Comparison of ENCODE assay signal across 22 cellular contexts in the genomic region with DNA sequence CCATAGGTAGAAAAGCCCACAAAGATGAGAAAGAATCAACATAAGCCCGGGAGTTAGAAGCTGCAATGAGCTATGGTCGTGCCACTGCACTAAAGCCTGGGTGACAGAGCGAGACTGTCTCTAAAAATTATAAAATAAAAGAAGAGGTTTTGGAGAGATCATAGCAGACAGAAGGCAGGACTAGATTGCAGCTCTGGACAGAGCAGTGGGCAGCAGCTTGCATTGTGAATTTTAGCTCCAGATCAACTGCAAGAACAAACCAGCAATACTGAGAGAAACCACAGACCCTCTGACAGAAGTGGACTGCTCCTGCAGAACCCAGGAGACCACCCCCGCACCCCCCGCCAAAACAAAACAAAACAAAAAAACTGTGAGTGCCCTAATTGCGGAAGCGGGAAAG. TPM values are rescaled to one million over a fixed set of nuclear protein-coding genes. Genes with fewer than 3 reads are reported as not detected.
DNase-seq lines count a peak whose midpoint lies in the region; ATAC-seq and TF ChIP-seq lines count a peak whose summit lies in the region.
"Had no signal": no experiment of that assay in that cellular context is flagged by ENCODE, and none has a peak within 500 bp of the region (broad histone marks: within the 10 kb centered on the region; RNA-seq: fewer than 3 reads in every experiment).

No MANE protein-coding gene starts in this region.

- intact Hi-C loops in Caco-2 (cut with micrococcal nuclease; ENCODE audit: unreplicated experiment) = no loop called here
- intact Hi-C loops in prostate gland (cut with DNase I) = no loop called here

- 77 to 85% methylated on average over 3 to 7 of the region's 7 CpGs for WGBS in endodermal cell (ENCODE audit: insufficient coverage in 1 of 2, insufficient read length in 1 of 2), 2 experiments
- WGBS in prostate gland = 79% methylated on average over 7 of the region's 7 CpGs

- H3K27ac ChIP-seq in HUES48 (ENCODE audit: low read depth, low read length) = peak overlapping the region; percentile 39
- H3K27ac ChIP-seq in endodermal cell (ENCODE audit: low read depth, low read length) = no peak overlapping the region
- H3K27ac ChIP-seq in neural progenitor cell = no peak overlapping the region
- no peak overlapping the region for H3K27ac ChIP-seq in prostate gland
- H3K27ac ChIP-seq: KMS-11, SJCRH30 had no signal

- H3K4me3 ChIP-seq in Caco-2 (ENCODE audit: low read depth, low read length) (no peak overlapping the region), HUES48 (ENCODE audit: low read depth, low read length) (no peak overlapping the region), endodermal cell (ENCODE audit: low read length) (no peak overlapping the region), neural progenitor cell (no peak overlapping the region), prostate gland (no peak overlapping the region)
- H3K4me3 ChIP-seq: SJCRH30 had no signal

- no peak overlapping the region for H3K4me2 ChIP-seq in neural progenitor cell
- H3K4me2 ChIP-seq: KMS-11 had no signal

- no peaks in the 10 kb centered on the region for H4K20me1 ChIP-seq in neural progenitor cell (ENCODE audit: low read depth)

- TF ChIP-seq CTCF in Caco-2 (IDR thresholded peaks at IDR 0.05; ENCODE audit: insufficient read depth in 1 of 2, low read depth in 1 of 2, low read length in 1 of 2, severe bottlenecking in 1 of 2, unreplicated experiment in 1 of 2) (no peak), endodermal cell (conservative IDR thresholded peaks at IDR 0.05) (no peak), neural progenitor cell (IDR thresholded peaks at IDR 0.05) (no peak), prostate gland (IDR thresholded peaks at IDR 0.05) (no peak)

- peaks cover 15% of the 10 kb centered on the region for H3K4me1 Mint-ChIP-seq in Caco-2 (ENCODE audit: low read depth, unreplicated experiment)
- peaks cover 25% of the 10 kb centered on the region for H3K4me1 Mint-ChIP-seq in endodermal cell
- H3K4me1 Mint-ChIP-seq in neural progenitor cell = peaks cover 19% of the 10 kb centered on the region
- H3K4me1 Mint-ChIP-seq: CD14-positive monocyte had no signal

- H3K4me3 Mint-ChIP-seq in Caco-2 (ENCODE audit: unreplicated experiment) (no peak overlapping the region), endodermal cell (peak overlapping the region; percentile 47), neural progenitor cell (peak overlapping the region; percentile 19)
- H3K4me3 Mint-ChIP-seq: CD14-positive monocyte had no signal

- H3K27ac Mint-ChIP-seq in Caco-2 (ENCODE audit: unreplicated experiment) (peak overlapping the region; percentile 74), endodermal cell (peak overlapping the region; percentile 99), neural progenitor cell (no peak overlapping the region)
- H3K27ac Mint-ChIP-seq: CD14-positive monocyte had no signal

- peaks cover 11% of the 10 kb centered on the region for H3K4me1 ChIP-seq in Caco-2
- H3K4me1 ChIP-seq in HUES48 (ENCODE audit: control insufficient read depth, insufficient read depth, low read length) = peaks cover 9% of the 10 kb centered on the region
- H3K4me1 ChIP-seq in endodermal cell (ENCODE audit: control insufficient read depth, insufficient read depth, low read length) = no peaks in the 10 kb centered on the region
- H3K4me1 ChIP-seq in neural progenitor cell = no peaks in the 10 kb centered on the region
- H3K4me1 ChIP-seq in prostate gland (replicated peaks) = no peaks in the 10 kb centered on the region

- H3K36me3 ChIP-seq in Caco-2 (ENCODE audit: control insufficient read depth, insufficient read depth, low read length) (no peaks in the 10 kb centered on the region), HUES48 (ENCODE audit: control insufficient read depth, insufficient read depth, low read length) (no peaks in the 10 kb centered on the region), endodermal cell (ENCODE audit: control insufficient read depth, insufficient read depth, low read length) (no peaks in the 10 kb centered on the region), neural progenitor cell (no peaks in the 10 kb centered on the region), prostate gland (no peaks in the 10 kb centered on the region)
- H3K36me3 ChIP-seq: SJCRH30 had no signal

- H3K36me3 Mint-ChIP-seq in Caco-2 (ENCODE audit: insufficient read depth, unreplicated experiment) (no peaks in the 10 kb centered on the region), endodermal cell (ENCODE audit: low read depth) (no peaks in the 10 kb centered on the region), neural progenitor cell (no peaks in the 10 kb centered on the region)
- H3K36me3 Mint-ChIP-seq: CD14-positive monocyte had no signal

- no peaks in the 10 kb centered on the region for H3K9me3 Mint-ChIP-seq in Caco-2 (ENCODE audit: unreplicated experiment)
- no peaks in the 10 kb centered on the region for H3K9me3 Mint-ChIP-seq in endodermal cell
- H3K9me3 Mint-ChIP-seq in neural progenitor cell = peaks cover 4% of the 10 kb centered on the region

- CTCF ChIA-PET in Caco-2 (lab: Charles Lee) = no interaction called here

- no peaks in the 10 kb centered on the region for H3F3A ChIP-seq in neural progenitor cell (ENCODE audit: low read depth)

- H3K27me3 Mint-ChIP-seq in Caco-2 (ENCODE audit: insufficient read depth, unreplicated experiment) = no peaks in the 10 kb centered on the region
- H3K27me3 Mint-ChIP-seq in endodermal cell (ENCODE audit: insufficient read depth) = no peaks in the 10 kb centered on the region
- H3K27me3 Mint-ChIP-seq in neural progenitor cell (ENCODE audit: insufficient read depth, low read depth) = peaks cover 12% of the 10 kb centered on the region

- no peaks in the 10 kb centered on the region for H3K79me2 ChIP-seq in neural progenitor cell (ENCODE audit: low read depth)

- no TSS peak for BruUV-seq in Caco-2 (replicated peaks; lab: Mats Ljungman, UMichigan)

- H3K9me3 ChIP-seq in Caco-2 (no peaks in the 10 kb centered on the region), HUES48 (ENCODE audit: control insufficient read depth, insufficient read depth, low read length) (no peaks in the 10 kb centered on the region), endodermal cell (ENCODE audit: control insufficient read depth, low read length) (no peaks in the 10 kb centered on the region), neural progenitor cell (ENCODE audit: low read depth) (no peaks in the 10 kb centered on the region), prostate gland (no peaks in the 10 kb centered on the region)

- H3K9ac ChIP-seq in HUES48 (ENCODE audit: low read depth, low read length) = no peak overlapping the region
- H3K9ac ChIP-seq in endodermal cell (ENCODE audit: extremely low read depth, low read length, poor library complexity, severe bottlenecking) = peak overlapping the region; percentile 49
- H3K9ac ChIP-seq in neural progenitor cell = no peak overlapping the region
- H3K9ac ChIP-seq: KMS-11 had no signal

- ATAC-seq in HG02759 (IDR thresholded peaks at IDR 0.05; ENCODE audit: unreplicated experiment) = no peak
- ATAC-seq in HG03139 (IDR thresholded peaks at IDR 0.05; ENCODE audit: unreplicated experiment) = no peak
- ATAC-seq in HG03159 (IDR thresholded peaks at IDR 0.05; ENCODE audit: unreplicated experiment) = no peak
- ATAC-seq: HepG2, Panc1 had no signal

- DNase-seq in Caco-2 = no peak
- no peak for DNase-seq in endodermal cell
- DNase-seq in neural progenitor cell (ENCODE audit: low spot score) = no peak
- no peak for DNase-seq in prostate gland (ENCODE audit: low spot score)
- DNase-seq: 8988T, COR-L47, DMS153, EL, NCI-H1417 treated with DMSO at 0.1 percent for 48 hours, NCI-H1930, NCI-H226, NCI-H524, SJCRH30 had no signal

- no peak for TF ChIP-seq POLR2A in prostate gland (IDR thresholded peaks at IDR 0.05)

- POLR2A ChIA-PET in Caco-2 (lab: Charles Lee) = no interaction called here

- peak overlapping the region; percentile 84 for H2AFZ ChIP-seq in neural progenitor cell (replicated peaks)

- H3K27me3 ChIP-seq in Caco-2 (replicated peaks; ENCODE audit: control insufficient read depth, insufficient read depth, low read length) (no peaks in the 10 kb centered on the region), HUES48 (ENCODE audit: control insufficient read depth, insufficient read depth, low read length) (no peaks in the 10 kb centered on the region), endodermal cell (ENCODE audit: control insufficient read depth, insufficient read depth, low read length, poor library complexity, severe bottlenecking) (no peaks in the 10 kb centered on the region), neural progenitor cell (no peaks in the 10 kb centered on the region), prostate gland (replicated peaks; ENCODE audit: insufficient read depth) (no peaks in the 10 kb centered on the region)
- H3K27me3 ChIP-seq: SJCRH30 had no signal

RNA-seq across cellular contexts. Expression of a gene that starts 30.6 kb away (rescaled TPM):
- total RNA-seq in Caco-2 (2022) = 6.3 and 7.4 TPM in 2 replicates
- total RNA-seq in endodermal cell = 1 to 10 TPM; 1.2 to 2.6 TPM
- polyA plus RNA-seq in endodermal cell (2013, experiment 1 of 2) = 0.50 TPM
- 0.46 TPM for polyA plus RNA-seq in endodermal cell (2013, experiment 2 of 2)
- total RNA-seq in neural progenitor cell (ENCODE audit: low replicate concordance) = 0.06 and 0.11 TPM in 2 replicates
- total RNA-seq in prostate gland = 1 to 10 TPM; 1.8 to 3.9 TPM
- total RNA-seq: SJCRH30 had no signal
- polyA plus RNA-seq: AG04450, CD14-positive monocyte had no signal
